1 cellular context compared by ENCODE assay signal in the genomic region with DNA sequence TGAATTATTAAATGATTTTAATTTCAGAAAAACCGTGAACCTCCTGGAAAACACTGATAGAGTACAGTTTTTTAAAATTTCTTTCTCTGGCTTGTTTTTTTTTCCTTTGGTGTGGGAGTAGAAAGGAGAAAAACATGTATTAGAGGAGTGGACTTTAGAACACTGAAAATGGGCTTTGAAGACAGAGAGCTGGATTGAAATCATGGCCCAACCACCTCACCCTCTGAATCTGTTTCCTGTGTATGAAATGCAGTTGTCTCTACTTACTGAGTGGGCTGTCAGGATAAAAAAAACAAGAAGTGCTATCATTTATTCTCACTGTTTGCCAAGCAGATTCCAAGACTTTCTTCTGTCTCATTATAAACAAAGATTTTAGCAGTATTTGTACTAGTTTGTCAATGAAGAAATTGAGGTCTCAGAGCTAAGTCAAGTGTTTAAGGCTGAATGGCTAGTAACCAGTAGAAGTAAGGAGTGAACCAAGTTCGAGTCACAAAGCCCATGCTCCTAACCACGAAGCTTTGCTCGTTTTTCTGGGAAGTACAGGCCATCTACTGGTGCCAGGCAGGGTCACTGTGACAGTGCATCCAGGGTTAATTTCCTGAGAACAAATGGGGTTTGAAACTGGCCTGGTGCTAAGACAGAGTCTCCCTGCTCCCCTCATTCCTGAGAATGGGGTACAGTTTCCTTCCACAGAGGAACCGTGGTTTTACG.
TF ChIP-seq lines count a peak whose summit lies in the region.

No MANE protein-coding gene starts in this region.

TF ChIP-seq in K562, 482 proteins besides CTCF, POLR2A, EP300 and RAD21:
- TF ChIP-seq ZNF407 (IDR thresholded peaks at IDR 0.05; ENCODE audit: low read depth) (peak; percentile 39; the same call in 1 of the 2 replicates), SAP30 (IDR thresholded peaks at IDR 0.05; ENCODE audit: borderline replicate concordance, insufficient read depth, low read depth, low read length, poor library complexity, severe bottlenecking) (no peak)
- TF ChIP-seq, protein P1, sequence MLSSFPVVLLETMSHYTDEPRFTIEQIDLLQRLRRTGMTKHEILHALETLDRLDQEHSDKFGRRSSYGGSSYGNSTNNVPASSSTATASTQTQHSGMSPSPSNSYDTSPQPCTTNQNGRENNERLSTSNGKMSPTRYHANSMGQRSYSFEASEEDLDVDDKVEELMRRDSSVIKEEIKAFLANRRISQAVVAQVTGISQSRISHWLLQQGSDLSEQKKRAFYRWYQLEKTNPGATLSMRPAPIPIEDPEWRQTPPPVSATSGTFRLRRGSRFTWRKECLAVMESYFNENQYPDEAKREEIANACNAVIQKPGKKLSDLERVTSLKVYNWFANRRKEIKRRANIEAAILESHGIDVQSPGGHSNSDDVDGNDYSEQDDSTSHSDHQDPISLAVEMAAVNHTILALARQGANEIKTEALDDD (IDR thresholded peaks at IDR 0.05): peak; percentile 74
- TF ChIP-seq, protein P2, sequence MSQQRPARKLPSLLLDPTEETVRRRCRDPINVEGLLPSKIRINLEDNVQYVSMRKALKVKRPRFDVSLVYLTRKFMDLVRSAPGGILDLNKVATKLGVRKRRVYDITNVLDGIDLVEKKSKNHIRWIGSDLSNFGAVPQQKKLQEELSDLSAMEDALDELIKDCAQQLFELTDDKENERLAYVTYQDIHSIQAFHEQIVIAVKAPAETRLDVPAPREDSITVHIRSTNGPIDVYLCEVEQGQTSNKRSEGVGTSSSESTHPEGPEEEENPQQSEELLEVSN (IDR thresholded peaks at IDR 0.05; ENCODE audit: borderline replicate concordance in 1 of 2, extremely low read depth in 1 of 2, insufficient read depth in 1 of 2, insufficient read length in 1 of 2, low read depth in 1 of 2, low read length in 1 of 2, poor library complexity in 1 of 2, severe bottlenecking in 1 of 2): peak in 1 of 2 experiments; percentile 17
